ENCODE assay signal across 10 cellular contexts in the genomic region with DNA sequence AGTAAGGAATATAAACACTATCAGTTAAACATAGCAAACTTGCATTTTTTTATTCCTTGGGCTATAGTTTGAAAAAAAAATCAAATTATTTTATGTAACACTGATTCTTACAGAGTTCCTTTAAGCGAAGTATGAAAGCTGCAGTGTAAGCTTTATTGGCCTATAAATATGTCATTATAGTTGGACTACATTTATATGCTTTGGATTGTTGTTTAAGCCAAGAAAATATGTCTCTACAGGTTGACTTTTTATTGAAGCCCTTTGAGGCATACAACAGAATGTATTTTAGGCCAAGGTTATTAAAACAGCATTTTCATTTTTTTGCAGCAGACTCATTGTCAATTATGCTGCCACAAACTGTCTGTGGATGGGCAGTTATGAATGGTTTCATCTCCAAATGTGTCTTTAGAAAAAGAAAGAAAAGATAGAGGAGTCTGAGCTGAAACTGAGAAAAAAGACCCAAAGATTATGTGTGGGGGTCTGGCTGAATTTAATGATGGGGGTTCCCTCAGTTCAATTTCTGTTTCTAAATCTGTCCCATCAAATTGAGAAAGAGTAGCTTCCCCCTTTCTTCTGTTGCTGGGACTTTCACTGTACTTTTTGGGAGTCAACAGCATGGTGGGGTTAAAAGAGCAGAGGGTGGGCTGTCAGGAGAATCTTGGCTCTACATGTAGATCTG. TPM values are rescaled to one million over a fixed set of nuclear protein-coding genes. Genes with fewer than 3 reads are reported as not detected.
DNase-seq lines count a peak whose midpoint lies in the region; ATAC-seq and TF ChIP-seq lines count a peak whose summit lies in the region.
"Had no signal": no experiment of that assay in that cellular context is flagged by ENCODE, and none has a peak within 500 bp of the region (broad histone marks: within the 10 kb centered on the region; RNA-seq: fewer than 3 reads in every experiment).

No MANE protein-coding gene starts in this region.

- no peak for ATAC-seq in CD8-positive, alpha-beta T cell
- ATAC-seq in HG03460 (IDR thresholded peaks at IDR 0.05; ENCODE audit: unreplicated experiment) (no peak), GM21825 (IDR thresholded peaks at IDR 0.05; ENCODE audit: unreplicated experiment) (no peak)
- ATAC-seq: heart left ventricle had no signal

- peak overlapping the region; percentile 41 for H3K27ac Mint-ChIP-seq in CD8-positive, alpha-beta T cell
- H3K27ac Mint-ChIP-seq in brain = peak overlapping the region in 4 of 5 experiments; percentile 49 to 95 (median 79)
- peak overlapping the region; percentile 93 for H3K27ac Mint-ChIP-seq in osteocyte (ENCODE audit: unreplicated experiment)

- H2AFZ ChIP-seq in Loucy (ENCODE audit: low read length) = no peak overlapping the region

- no peak overlapping the region for H3K27ac ChIP-seq in CD8-positive, alpha-beta T cell (ENCODE audit: low read depth, low read length)
- H3K27ac ChIP-seq in testis = peak overlapping the region in 1 of 2 donors; percentile 84

- no peaks in the 10 kb centered on the region for H3K9me2 ChIP-seq in Loucy (replicated peaks; ENCODE audit: low read depth, low read length)

- no peaks in the 10 kb centered on the region for H3K27me3 Mint-ChIP-seq in CD8-positive, alpha-beta T cell (ENCODE audit: low read depth)
- H3K27me3 Mint-ChIP-seq in brain (no peaks in the 10 kb centered on the region), osteocyte (ENCODE audit: unreplicated experiment) (no peaks in the 10 kb centered on the region)

- H3K79me2 ChIP-seq in Loucy (ENCODE audit: insufficient read depth, low read length) = peaks cover 80% of the 10 kb centered on the region

- H3K9me3 ChIP-seq in CD8-positive, alpha-beta T cell (ENCODE audit: low read length) = no peaks in the 10 kb centered on the region
- no peaks in the 10 kb centered on the region for H3K9me3 ChIP-seq in Loucy (ENCODE audit: insufficient read depth, low read depth, low read length)
- H3K9me3 ChIP-seq in testis = no peaks in the 10 kb centered on the region
- H3K9me3 ChIP-seq: heart left ventricle had no signal

- peak overlapping the region; percentile 80 for H3K9ac ChIP-seq in Loucy (ENCODE audit: low read depth, low read length, poor library complexity, severe bottlenecking)

- WGBS in testis, 2 donors = 85 to 94% methylated on average over 1 of the region's 1 CpG

- POLR2A ChIA-PET in CD8-positive, alpha-beta T cell (lab: Charles Lee) = interaction anchor here (1.1 kb wide), 1 partner anchor 104 kb away, joined by 7 read pairs; no protein-coding TSS in a partner anchor

- no peak overlapping the region for H3K4me3 Mint-ChIP-seq in CD8-positive, alpha-beta T cell
- no peak overlapping the region for H3K4me3 Mint-ChIP-seq in brain
- H3K4me3 Mint-ChIP-seq in osteocyte (ENCODE audit: unreplicated experiment) = no peak overlapping the region

- H3K36me3 Mint-ChIP-seq in CD8-positive, alpha-beta T cell = peaks cover 55% of the 10 kb centered on the region
- H3K36me3 Mint-ChIP-seq in brain = peaks cover 66% of the 10 kb centered on the region
- peaks cover 28% of the 10 kb centered on the region for H3K36me3 Mint-ChIP-seq in osteocyte (ENCODE audit: unreplicated experiment)

- TF ChIP-seq POLR2A in testis (IDR thresholded peaks at IDR 0.05) = no peak

- no peaks in the 10 kb centered on the region for H4K20me1 ChIP-seq in Loucy (ENCODE audit: insufficient read depth, low read length, poor library complexity, severe bottlenecking)

- H3F3A ChIP-seq in Loucy (ENCODE audit: low read depth) = peaks cover 27% of the 10 kb centered on the region

- H3K4me1 Mint-ChIP-seq in CD8-positive, alpha-beta T cell (ENCODE audit: low read depth) = peaks cover 50% of the 10 kb centered on the region
- H3K4me1 Mint-ChIP-seq in brain = peaks cover 43% of the 10 kb centered on the region
- H3K4me1 Mint-ChIP-seq in osteocyte (ENCODE audit: unreplicated experiment) = peaks cover 53% of the 10 kb centered on the region

- no peak for TF ChIP-seq CTCF in CD8-positive, alpha-beta T cell (IDR thresholded peaks at IDR 0.05)
- TF ChIP-seq CTCF in Loucy (conservative IDR thresholded peaks at IDR 0.05; ENCODE audit: low read length) = no peak
- TF ChIP-seq CTCF in brain (conservative IDR thresholded peaks at IDR 0.05) = no peak
- no peak for TF ChIP-seq CTCF in osteocyte (IDR thresholded peaks at IDR 0.05)
- no peak for TF ChIP-seq CTCF in testis (IDR thresholded peaks at IDR 0.05)

- DNase-seq in CD8-positive, alpha-beta T cell = no peak
- no peak for DNase-seq in osteocyte (ENCODE audit: extremely low spot score, unreplicated experiment)
- DNase-seq in testis = no peak
- no peak for DNase-seq in DMS 273 treated with DMSO at 0.1 percent for 48 hours (lab: John Stamatoyannopoulos, UW)
- DNase-seq: heart left ventricle, NCI-H510A treated with DMSO at 0.1 percent for 48 hours had no signal

- H3K9me3 Mint-ChIP-seq in CD8-positive, alpha-beta T cell = no peaks in the 10 kb centered on the region
- no peaks in the 10 kb centered on the region for H3K9me3 Mint-ChIP-seq in brain
- H3K9me3 Mint-ChIP-seq in osteocyte (ENCODE audit: unreplicated experiment) = no peaks in the 10 kb centered on the region

- peak overlapping the region; percentile 79 for H3K4me2 ChIP-seq in Loucy (ENCODE audit: low read depth, low read length, poor library complexity, severe bottlenecking)

- H3K4me3 ChIP-seq in CD8-positive, alpha-beta T cell (ENCODE audit: low read depth, low read length) = no peak overlapping the region
- peak overlapping the region; percentile 4 for H3K4me3 ChIP-seq in Loucy (ENCODE audit: low read length, poor library complexity, severe bottlenecking)
- H3K4me3 ChIP-seq in testis = no peak overlapping the region

- no peaks in the 10 kb centered on the region for H3K36me3 ChIP-seq in CD8-positive, alpha-beta T cell (ENCODE audit: insufficient read depth, low read length)
- H3K36me3 ChIP-seq in Loucy (ENCODE audit: insufficient read depth, low read length) (peaks cover 58% of the 10 kb centered on the region), testis (ENCODE audit: low read depth, missing control alignments) (no peaks in the 10 kb centered on the region)

- intact Hi-C loops in CD8-positive, alpha-beta T cell (cut with DNase I, micrococcal nuclease) = loop anchor here in 1 of 2 experiments (2.0 kb wide), 1 partner anchor 14 kb away; no protein-coding TSS in a partner anchor
- intact Hi-C loops in testis (cut with DNase I; ENCODE audit: low total_unique reads) = no loop called here

- CTCF ChIA-PET in CD8-positive, alpha-beta T cell (lab: Charles Lee) = interaction anchor here (0.8 to 1.3 kb wide), 2 partner anchors 9 to 42 kb away, joined by 3 read pairs; no protein-coding TSS in a partner anchor

- peaks cover 22% of the 10 kb centered on the region for H3K4me1 ChIP-seq in CD8-positive, alpha-beta T cell (ENCODE audit: insufficient read depth, low read length)
- H3K4me1 ChIP-seq in Loucy (ENCODE audit: insufficient read depth, low read length, poor library complexity, severe bottlenecking) = peaks cover 60% of the 10 kb centered on the region
- peaks cover 3% of the 10 kb centered on the region for H3K4me1 ChIP-seq in testis

- H3K27me3 ChIP-seq in CD8-positive, alpha-beta T cell (ENCODE audit: insufficient read depth, low read length) = no peaks in the 10 kb centered on the region
- H3K27me3 ChIP-seq in Loucy (ENCODE audit: insufficient read depth, low read length, poor library complexity, severe bottlenecking) (no peaks in the 10 kb centered on the region), testis (no peaks in the 10 kb centered on the region)
- H3K27me3 ChIP-seq: heart left ventricle had no signal

RNA-seq across cellular contexts. Expression of a gene that starts 43.1 kb away (rescaled TPM):
- total RNA-seq in CD8-positive, alpha-beta T cell = 10 to 100 TPM; 17.5 to 18.4 TPM
- 2.5 TPM for polyA plus RNA-seq in brain (ENCODE audit: insufficient read depth, low read depth, low replicate concordance)
- 87.3 and 89.4 TPM in 2 replicates for total RNA-seq in osteocyte
- total RNA-seq in testis = 10 to 100 TPM; 52.1 to 73.6 TPM
- 14.3 TPM for polyA plus RNA-seq in testis (ENCODE audit: insufficient read depth, low read depth, low replicate concordance)

Comparison
In these comparisons a context has a peak if more than half of its experiments do, and no peak if none do; other contexts are left out.
1. H3K27ac Mint-ChIP-seq: peak in every context shown above with its lines; median percentile 93 in osteocyte; 79 in brain; 41 in CD8-positive, alpha-beta T cell.